Comparison of ENCODE assay signal across 18 cellular contexts in genomic region chr20:58759947-58760346, GRCh38.
DNase-seq lines count a peak whose midpoint lies in the region; ATAC-seq and TF ChIP-seq lines count a peak whose summit lies in the region.
"Had no signal": no experiment of that assay in that cellular context is flagged by ENCODE, and none has a peak within 500 bp of the region (broad histone marks: within the 10 kb centered on the region; RNA-seq: fewer than 3 reads in every experiment).

No MANE protein-coding gene starts in this region.

- no peak overlapping the region for H3K27ac Mint-ChIP-seq in type B pancreatic cell
- H3K27ac Mint-ChIP-seq: B cell; CD4-positive, alpha-beta T cell; GM23338; HFFc6 had no signal

- H3K4me3 Mint-ChIP-seq in type B pancreatic cell = no peak overlapping the region
- H3K4me3 Mint-ChIP-seq: B cell; CD4-positive, alpha-beta T cell; GM23338; HFFc6 had no signal

- no peaks in the 10 kb centered on the region for H3K9me3 Mint-ChIP-seq in type B pancreatic cell
- H3K9me3 Mint-ChIP-seq: CD4-positive, alpha-beta T cell; HFFc6 had no signal

- peaks cover 40% of the 10 kb centered on the region for H3K27me3 Mint-ChIP-seq in type B pancreatic cell

- H3K36me3 Mint-ChIP-seq in type B pancreatic cell = no peaks in the 10 kb centered on the region

- no peak overlapping the region for H3K27ac ChIP-seq in coronary artery

- no peak overlapping the region for H3K4me3 ChIP-seq in coronary artery
- H3K4me3 ChIP-seq: GM12878, GM23338, HAP-1 had no signal

- H3K4me1 Mint-ChIP-seq in type B pancreatic cell (ENCODE audit: unreplicated experiment) = no peaks in the 10 kb centered on the region
- H3K4me1 Mint-ChIP-seq: B cell had no signal

- ATAC-seq in HG03432 (IDR thresholded peaks at IDR 0.05; ENCODE audit: unreplicated experiment) = no peak
- ATAC-seq: GM12878, GM23338 had no signal

- TF ChIP-seq CTCF in coronary artery (IDR thresholded peaks at IDR 0.05) = no peak
- TF ChIP-seq CTCF in type B pancreatic cell (conservative IDR thresholded peaks at IDR 0.05) = no peak

- DNase-seq in activated CD8-positive, alpha-beta memory T cell treated with anti-CD3 and anti-CD28 coated beads for 24 hours = peak; percentile 15
- DNase-seq in activated CD8-positive, alpha-beta memory T cell treated with anti-CD3 and anti-CD28 coated beads, Interleukin-2, amount 50 U/mL, for 4 hours = no peak
- peak; percentile 22 for DNase-seq in coronary artery (ENCODE audit: low spot score)
- peak; percentile 26 for DNase-seq in mesenteric fat pad (ENCODE audit: low spot score)
- peak; percentile 15 for DNase-seq in type B pancreatic cell (ENCODE audit: extremely low spot score, unreplicated experiment)
- no peak for DNase-seq in stimulated activated CD4-positive, alpha-beta T cell treated with anti-CD3 and anti-CD28 coated beads, Interleukin-4, amount 100 ng/mL, for 4 hours
- DNase-seq in GM19240 (ENCODE audit: insufficient read length, low spot score) = no peak
- DNase-seq: C1 segment of cervical spinal cord, Calu3, DMS 273 treated with DMSO at 0.1 percent for 48 hours, DMS79, HFFc6 had no signal

Comparison
In these comparisons a context has a peak if more than half of its experiments do, and no peak if none do; other contexts are left out.
1. DNase-seq: peak in activated CD8-positive, alpha-beta memory T cell treated with anti-CD3 and anti-CD28 coated beads for 24 hours (single experiment), coronary artery (single experiment), mesenteric fat pad (single experiment) and type B pancreatic cell (single experiment); none in activated CD8-positive, alpha-beta memory T cell treated with anti-CD3 and anti-CD28 coated beads, Interleukin-2, amount 50 U/mL, for 4 hours (single experiment), stimulated activated CD4-positive, alpha-beta T cell treated with anti-CD3 and anti-CD28 coated beads, Interleukin-4, amount 100 ng/mL, for 4 hours (0 of 2) and GM19240 (single experiment).